16 cellular contexts compared by ENCODE assay signal in the genomic region with DNA sequence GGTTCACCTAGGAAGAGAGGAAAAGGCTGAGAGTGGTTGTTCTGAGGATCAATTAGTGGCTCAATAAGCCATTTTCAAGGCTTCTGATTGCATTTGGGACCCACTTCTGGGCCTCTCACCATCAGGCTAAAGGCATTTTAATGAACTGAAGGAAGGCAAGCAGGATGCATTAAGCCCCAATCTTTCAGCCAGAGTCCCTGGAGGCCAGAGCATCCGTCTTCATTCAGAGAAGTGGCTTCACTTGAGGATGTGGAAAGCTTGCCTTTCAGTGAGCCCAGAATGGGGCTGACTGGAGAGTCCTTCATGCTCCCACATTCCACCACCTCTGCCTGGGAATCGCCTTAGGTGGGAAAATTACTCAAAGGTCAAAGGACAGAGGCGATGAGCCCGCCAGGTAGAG. TPM values are rescaled to one million over a fixed set of nuclear protein-coding genes. Genes with fewer than 3 reads are reported as not detected.
DNase-seq lines count a peak whose midpoint lies in the region; ATAC-seq and TF ChIP-seq lines count a peak whose summit lies in the region.
"Had no signal": no experiment of that assay in that cellular context is flagged by ENCODE, and none has a peak within 500 bp of the region (broad histone marks: within the 10 kb centered on the region; RNA-seq: fewer than 3 reads in every experiment).

No MANE protein-coding gene starts in this region.

- H3K4me3 ChIP-seq in endodermal cell (ENCODE audit: low read length), result no peak overlapping the region
- H3K4me3 ChIP-seq: GM12878, HAP-1 had no signal

- TF ChIP-seq CTCF in H9 (conservative IDR thresholded peaks at IDR 0.05) (no peak), endodermal cell (conservative IDR thresholded peaks at IDR 0.05) (no peak)

- no peak overlapping the region for H3T11ph ChIP-seq in H9 (ENCODE audit: low read length)

- no peak overlapping the region for H3K56ac ChIP-seq in H9 (ENCODE audit: insufficient read length, low read depth, low read length)

- H2BK5ac ChIP-seq in H9 (ENCODE audit: insufficient read length, low read length), result no peak overlapping the region

- no peak overlapping the region for H2AK5ac ChIP-seq in H9 (ENCODE audit: insufficient read length, low read length)

- H3K9ac ChIP-seq in H9 (ENCODE audit: extremely low read depth, insufficient read length, low read length) (no peak overlapping the region), endodermal cell (ENCODE audit: extremely low read depth, low read length, poor library complexity, severe bottlenecking) (no peak overlapping the region)

- no peak overlapping the region for H3K4ac ChIP-seq in H9 (ENCODE audit: low read depth, low read length)

- no peak overlapping the region for H2BK20ac ChIP-seq in H9 (ENCODE audit: low read depth, low read length, poor library complexity, severe bottlenecking)

- H3K4me2 ChIP-seq in H9 (ENCODE audit: insufficient read depth, insufficient read length, low read length), result no peak overlapping the region

- no CpG with 5 or more reads among the region's 4 CpGs for WGBS in H9 (ENCODE audit: extremely low coverage, insufficient read length, low lambda C conversion rate)
- WGBS in endodermal cell (ENCODE audit: insufficient coverage in 1 of 2, insufficient read length in 1 of 2), 2 experiments, result 86 to 92% methylated on average over 4 of the region's 4 CpGs

- H3K27ac Mint-ChIP-seq in H9, result no peak overlapping the region
- H3K27ac Mint-ChIP-seq in endodermal cell, result no peak overlapping the region
- H3K27ac Mint-ChIP-seq in stimulated activated naive B cell treated with anti-CD40 and anti-IgM and Interleukin-4, amounts not matched to agents 10 μg/mL and 1 μg/mL and 100 μg/mL, for 72 hours, result peak overlapping the region; percentile 33
- H3K27ac Mint-ChIP-seq: CD4-positive, alpha-beta T cell had no signal

- no peak overlapping the region for H2BK12ac ChIP-seq in H9 (ENCODE audit: insufficient read length, low read depth, low read length)

- peaks cover 11 to 13% of the 10 kb centered on the region in 2 experiments for H3K4me1 Mint-ChIP-seq in H9
- peaks cover 27% of the 10 kb centered on the region for H3K4me1 Mint-ChIP-seq in endodermal cell
- H3K4me1 Mint-ChIP-seq in stimulated activated naive B cell treated with anti-CD40 and anti-IgM and Interleukin-4, amounts not matched to agents 10 μg/mL and 1 μg/mL and 100 μg/mL, for 72 hours, result no peaks in the 10 kb centered on the region

- no peak overlapping the region for H4K8ac ChIP-seq in H9 (replicated peaks; ENCODE audit: insufficient read length, low read depth, low read length)

- no peaks in the 10 kb centered on the region for H3K27me3 ChIP-seq in H9 (ENCODE audit: insufficient read depth, low read length)
- H3K27me3 ChIP-seq in endodermal cell (ENCODE audit: control insufficient read depth, insufficient read depth, low read length, poor library complexity, severe bottlenecking), result no peaks in the 10 kb centered on the region

- H3K9me3 Mint-ChIP-seq in H9 (no peaks in the 10 kb centered on the region), endodermal cell (no peaks in the 10 kb centered on the region)
- no peaks in the 10 kb centered on the region for H3K9me3 Mint-ChIP-seq in stimulated activated naive B cell treated with anti-CD40 and anti-IgM and Interleukin-4, amounts not matched to agents 10 μg/mL and 1 μg/mL and 100 μg/mL, for 72 hours
- H3K9me3 Mint-ChIP-seq: CD4-positive, alpha-beta T cell had no signal

- no peak overlapping the region for H4K5ac ChIP-seq in H9 (ENCODE audit: insufficient read length, low read depth, low read length)

- H3K4me1 ChIP-seq in H9 (ENCODE audit: insufficient read depth, low read length) (no peaks in the 10 kb centered on the region; the same call in 1 of the 2 replicates), endodermal cell (ENCODE audit: control insufficient read depth, insufficient read depth, low read length) (no peaks in the 10 kb centered on the region)
- H3K4me1 ChIP-seq: HAP-1 had no signal

- H3K79me2 ChIP-seq in H9 (ENCODE audit: insufficient read depth, low read length), result no peaks in the 10 kb centered on the region

- H3K79me1 ChIP-seq in H9 (ENCODE audit: insufficient read depth, low read depth, low read length, poor library complexity, severe bottlenecking), result no peaks in the 10 kb centered on the region

- H3K18ac ChIP-seq in H9 (ENCODE audit: insufficient read length, low read depth, low read length), result no peak overlapping the region

- no peak overlapping the region for H3K23ac ChIP-seq in H9 (ENCODE audit: insufficient read length, low read depth, low read length)

- H3K36me3 Mint-ChIP-seq in H9 (ENCODE audit: insufficient read depth in 1 of 3, low read depth in 3 of 3) (no peaks in the 10 kb centered on the region), endodermal cell (ENCODE audit: low read depth) (no peaks in the 10 kb centered on the region)
- H3K36me3 Mint-ChIP-seq in stimulated activated naive B cell treated with anti-CD40 and anti-IgM and Interleukin-4, amounts not matched to agents 10 μg/mL and 1 μg/mL and 100 μg/mL, for 72 hours, result peaks cover 0 to 3% of the 10 kb centered on the region in 2 donors

- no peaks in the 10 kb centered on the region for H3K27me3 Mint-ChIP-seq in H9 (ENCODE audit: low read depth)
- H3K27me3 Mint-ChIP-seq in endodermal cell (ENCODE audit: insufficient read depth), result no peaks in the 10 kb centered on the region
- H3K27me3 Mint-ChIP-seq in stimulated activated naive B cell treated with anti-CD40 and anti-IgM and Interleukin-4, amounts not matched to agents 10 μg/mL and 1 μg/mL and 100 μg/mL, for 72 hours, result peaks cover 0 to 8% of the 10 kb centered on the region in 2 donors
- H3K27me3 Mint-ChIP-seq: CD4-positive, alpha-beta T cell had no signal

- no peaks in the 10 kb centered on the region for H3K36me3 ChIP-seq in endodermal cell (ENCODE audit: control insufficient read depth, insufficient read depth, low read length)
- H3K36me3 ChIP-seq: HAP-1 had no signal

- no peak overlapping the region for H2BK120ac ChIP-seq in H9 (ENCODE audit: low read depth, low read length, poor library complexity, severe bottlenecking)

- no peak overlapping the region for H4K91ac ChIP-seq in H9 (ENCODE audit: insufficient read length, low read depth, low read length)

- DNase-seq in NCI-H1436 (lab: John Stamatoyannopoulos, UW), result peak; percentile 20
- no peak for DNase-seq in NCI-H1436 treated with DMSO at 0.1 percent for 48 hours (lab: John Stamatoyannopoulos, UW)
- DNase-seq in H9, result peak; percentile 10
- DNase-seq in endodermal cell, result peak; percentile 40
- DNase-seq in stimulated activated naive B cell treated with anti-CD40 and anti-IgM and Interleukin-4, amounts not matched to agents 10 μg/mL and 1 μg/mL and 100 μg/mL, for 72 hours, result no peak
- DNase-seq in C1 segment of cervical spinal cord (lab: John Stamatoyannopoulos, UW), result no peak
- no peak for DNase-seq in NCI-H1105 treated with DMSO at 0.1 percent for 48 hours (lab: John Stamatoyannopoulos, UW)
- DNase-seq: Calu3; CD4-positive, alpha-beta T cell; DMS 273 treated with DMSO at 0.1 percent for 48 hours; GOT3 had no signal

- no peak overlapping the region for H2BK15ac ChIP-seq in H9 (ENCODE audit: low read depth, low read length)

- H3K9me3 ChIP-seq in H9 (ENCODE audit: control insufficient read depth, low read depth, low read length) (no peaks in the 10 kb centered on the region), endodermal cell (ENCODE audit: control insufficient read depth, low read length) (no peaks in the 10 kb centered on the region)
- H3K9me3 ChIP-seq: HAP-1 had no signal

- H3K14ac ChIP-seq in H9 (ENCODE audit: insufficient read depth, low read length), result no peak overlapping the region

- H2AFZ ChIP-seq in H9 (ENCODE audit: low read length), result no peak overlapping the region

- no peak overlapping the region for H3K27ac ChIP-seq in H9 (ENCODE audit: insufficient read length, low read depth, low read length)
- H3K27ac ChIP-seq in endodermal cell (ENCODE audit: low read depth, low read length), result no peak overlapping the region
- H3K27ac ChIP-seq: 22Rv1 had no signal

- H3K4me3 Mint-ChIP-seq in H9 (no peak overlapping the region), endodermal cell (no peak overlapping the region)
- no peak overlapping the region for H3K4me3 Mint-ChIP-seq in stimulated activated naive B cell treated with anti-CD40 and anti-IgM and Interleukin-4, amounts not matched to agents 10 μg/mL and 1 μg/mL and 100 μg/mL, for 72 hours
- H3K4me3 Mint-ChIP-seq: CD4-positive, alpha-beta T cell had no signal

- no peak for ATAC-seq in stimulated activated naive B cell treated with anti-CD40 and anti-IgM and Interleukin-4, amounts not matched to agents 10 μg/mL and 1 μg/mL and 100 μg/mL, for 72 hours (replicated peaks)
- no peak for ATAC-seq in GM19395 (IDR thresholded peaks at IDR 0.05; ENCODE audit: unreplicated experiment)
- ATAC-seq: GM12878 had no signal

- H4K20me1 ChIP-seq in H9 (ENCODE audit: control insufficient read depth, insufficient read depth, insufficient read length), result no peaks in the 10 kb centered on the region

- no peaks in the 10 kb centered on the region for H3K23me2 ChIP-seq in H9 (ENCODE audit: insufficient read length, low read depth, low read length, poor library complexity, severe bottlenecking)

RNA-seq across cellular contexts. Expression of gene COL17A1, which starts 41.8 kb away (rescaled TPM):
- total RNA-seq in H9 (2021), result 1.9 TPM in 2 replicates
- 1 to 10 TPM; 1.1 to 2.3 TPM for total RNA-seq in endodermal cell
- 0.39 TPM for polyA plus RNA-seq in endodermal cell (2013, experiment 1 of 2)
- 0.87 TPM for polyA plus RNA-seq in endodermal cell (2013, experiment 2 of 2)
- total RNA-seq: A673; CD4-positive, alpha-beta T cell; GM12878 had no signal

Comparison
In these comparisons a context has a peak if more than half of its experiments do, and no peak if none do; other contexts are left out.
1. DNase-seq: peak in NCI-H1436 (single experiment), H9 (single experiment) and endodermal cell (single experiment); none in NCI-H1436 treated with DMSO at 0.1 percent for 48 hours (single experiment), stimulated activated naive B cell treated with anti-CD40 and anti-IgM and Interleukin-4, amounts not matched to agents 10 μg/mL and 1 μg/mL and 100 μg/mL, for 72 hours (single experiment), C1 segment of cervical spinal cord (0 of 14) and NCI-H1105 treated with DMSO at 0.1 percent for 48 hours (single experiment).